ENCODE assay signal across 18 cellular contexts in genomic region chr20:63068711-63069367, GRCh38.
DNase-seq lines count a peak whose midpoint lies in the region; ATAC-seq and TF ChIP-seq lines count a peak whose summit lies in the region.
"Had no signal": no experiment of that assay in that cellular context is flagged by ENCODE, and none has a peak within 500 bp of the region (broad histone marks: within the 10 kb centered on the region; RNA-seq: fewer than 3 reads in every experiment).

No MANE protein-coding gene starts in this region.

- 68 to 77% (median 74%) methylated on average over 5 to 10 of the region's 10 CpGs for WGBS in heart left ventricle, 4 donors
- 69 to 73% methylated on average over 10 of the region's 10 CpGs for WGBS in sigmoid colon, 2 donors

- no peak for TF ChIP-seq CTCF in heart left ventricle (IDR thresholded peaks at IDR 0.05)
- TF ChIP-seq CTCF in left ventricle myocardium inferior (IDR thresholded peaks at IDR 0.05; ENCODE audit: borderline replicate concordance), result no peak
- TF ChIP-seq CTCF in sigmoid colon (IDR thresholded peaks at IDR 0.05), result no peak
- TF ChIP-seq CTCF in CD8-positive, alpha-beta T cell (IDR thresholded peaks at IDR 0.05), result no peak

- H3K9me3 ChIP-seq in heart left ventricle (no peaks in the 10 kb centered on the region), left ventricle myocardium inferior (replicated peaks) (no peaks in the 10 kb centered on the region), sigmoid colon (no peaks in the 10 kb centered on the region)
- no peaks in the 10 kb centered on the region for H3K9me3 ChIP-seq in CD8-positive, alpha-beta T cell (ENCODE audit: low read length)

- peak in 3 of 5 donors; percentile 4 to 35 (median 21) for DNase-seq in heart left ventricle
- DNase-seq in left ventricle myocardium inferior, result no peak
- peak; percentile 41 for DNase-seq in NCI-H460 (ENCODE audit: extremely low read depth, low read depth)
- peak; percentile 13 for DNase-seq in cerebellar cortex (ENCODE audit: low spot score)
- DNase-seq in sigmoid colon, result peak; percentile 36
- no peak for DNase-seq in KBM-7
- no peak for DNase-seq in CD8-positive, alpha-beta T cell
- no peak for DNase-seq in GM03348 (ENCODE audit: low spot score)
- DNase-seq: EL, GF-D8, Kasumi-1, NCI-H1694, NCI-H2081, NCI-H2171, NCI-H345, NCI-H524 treated with DMSO at 0.1 percent for 48 hours, SHP77 had no signal

- peaks cover 17 to 66% (median 39%) of the 10 kb centered on the region in 9 donors for H3K27me3 ChIP-seq in heart left ventricle
- H3K27me3 ChIP-seq in left ventricle myocardium inferior (ENCODE audit: low read depth), result peaks cover 92% of the 10 kb centered on the region
- peaks cover 18 to 100% (median 75%) of the 10 kb centered on the region in 3 donors for H3K27me3 ChIP-seq in sigmoid colon
- H3K27me3 ChIP-seq in CD8-positive, alpha-beta T cell (ENCODE audit: insufficient read depth, low read length), result peaks cover 15% of the 10 kb centered on the region

- H3K27ac ChIP-seq in heart left ventricle, result no peak overlapping the region
- no peak overlapping the region for H3K27ac ChIP-seq in left ventricle myocardium inferior (replicated peaks)
- no peak overlapping the region for H3K27ac ChIP-seq in sigmoid colon
- H3K27ac ChIP-seq in CD8-positive, alpha-beta T cell (ENCODE audit: low read depth, low read length), result no peak overlapping the region

- H3K9me3 Mint-ChIP-seq in CD8-positive, alpha-beta T cell, result no peaks in the 10 kb centered on the region

- H3K4me3 ChIP-seq in heart left ventricle (no peak overlapping the region), left ventricle myocardium inferior (no peak overlapping the region), sigmoid colon (no peak overlapping the region)
- H3K4me3 ChIP-seq in CD8-positive, alpha-beta T cell (ENCODE audit: low read depth, low read length), result no peak overlapping the region

- intact Hi-C loops in heart left ventricle (cut with DNase I), result no loop called here
- intact Hi-C loops in left ventricle myocardium inferior (cut with micrococcal nuclease), result no loop called here
- intact Hi-C loops in sigmoid colon (cut with DNase I), result no loop called here
- intact Hi-C loops in CD8-positive, alpha-beta T cell (cut with DNase I, micrococcal nuclease), result no loop called here

- peaks cover 34% of the 10 kb centered on the region for H3K27me3 Mint-ChIP-seq in CD8-positive, alpha-beta T cell (ENCODE audit: low read depth)

- in situ Hi-C loops in KBM-7 (cut with MboI; ENCODE audit: low pct_unique_long_range_greater_than_20kb, low sequenced_read_pairs), result no loop called here

- H3K4me3 Mint-ChIP-seq in CD8-positive, alpha-beta T cell, result no peak overlapping the region
- H3K4me3 Mint-ChIP-seq: CD14-positive monocyte had no signal

- no peak overlapping the region for H3K27ac Mint-ChIP-seq in CD8-positive, alpha-beta T cell

- TF ChIP-seq POLR2A in heart left ventricle (IDR thresholded peaks at IDR 0.05) (no peak), sigmoid colon (IDR thresholded peaks at IDR 0.05) (no peak)

- peaks cover 0 to 19% (median 4%) of the 10 kb centered on the region in 12 donors for H3K4me1 ChIP-seq in heart left ventricle
- peaks cover 8% of the 10 kb centered on the region for H3K4me1 ChIP-seq in left ventricle myocardium inferior
- peaks cover 0 to 6% (median 0%) of the 10 kb centered on the region in 4 donors for H3K4me1 ChIP-seq in sigmoid colon
- no peaks in the 10 kb centered on the region for H3K4me1 ChIP-seq in CD8-positive, alpha-beta T cell (ENCODE audit: insufficient read depth, low read length)

- CTCF ChIA-PET in CD8-positive, alpha-beta T cell (lab: Charles Lee), result no interaction called here

- POLR2A ChIA-PET in CD8-positive, alpha-beta T cell (lab: Charles Lee), result no interaction called here

- TF ChIP-seq EP300 in sigmoid colon (IDR thresholded peaks at IDR 0.05), result no peak

- H3K36me3 ChIP-seq in heart left ventricle, result no peaks in the 10 kb centered on the region
- H3K36me3 ChIP-seq in left ventricle myocardium inferior, result no peaks in the 10 kb centered on the region
- no peaks in the 10 kb centered on the region for H3K36me3 ChIP-seq in sigmoid colon
- H3K36me3 ChIP-seq in CD8-positive, alpha-beta T cell (ENCODE audit: insufficient read depth, low read length), result no peaks in the 10 kb centered on the region

- ATAC-seq in heart left ventricle, result no peak
- ATAC-seq in CD8-positive, alpha-beta T cell, result no peak

- no peaks in the 10 kb centered on the region for H3K36me3 Mint-ChIP-seq in CD8-positive, alpha-beta T cell

- peaks cover 4% of the 10 kb centered on the region for H3K4me1 Mint-ChIP-seq in CD8-positive, alpha-beta T cell (ENCODE audit: low read depth)
- H3K4me1 Mint-ChIP-seq: CD14-positive monocyte had no signal

Comparison
In these comparisons a context has a peak if more than half of its experiments do, and no peak if none do; other contexts are left out.
1. DNase-seq: peak in heart left ventricle (3 of 5), NCI-H460 (single experiment), cerebellar cortex (single experiment) and sigmoid colon (single experiment); none in left ventricle myocardium inferior (single experiment), KBM-7 (single experiment), CD8-positive, alpha-beta T cell (0 of 7) and GM03348 (single experiment).